In the genomic region with DNA sequence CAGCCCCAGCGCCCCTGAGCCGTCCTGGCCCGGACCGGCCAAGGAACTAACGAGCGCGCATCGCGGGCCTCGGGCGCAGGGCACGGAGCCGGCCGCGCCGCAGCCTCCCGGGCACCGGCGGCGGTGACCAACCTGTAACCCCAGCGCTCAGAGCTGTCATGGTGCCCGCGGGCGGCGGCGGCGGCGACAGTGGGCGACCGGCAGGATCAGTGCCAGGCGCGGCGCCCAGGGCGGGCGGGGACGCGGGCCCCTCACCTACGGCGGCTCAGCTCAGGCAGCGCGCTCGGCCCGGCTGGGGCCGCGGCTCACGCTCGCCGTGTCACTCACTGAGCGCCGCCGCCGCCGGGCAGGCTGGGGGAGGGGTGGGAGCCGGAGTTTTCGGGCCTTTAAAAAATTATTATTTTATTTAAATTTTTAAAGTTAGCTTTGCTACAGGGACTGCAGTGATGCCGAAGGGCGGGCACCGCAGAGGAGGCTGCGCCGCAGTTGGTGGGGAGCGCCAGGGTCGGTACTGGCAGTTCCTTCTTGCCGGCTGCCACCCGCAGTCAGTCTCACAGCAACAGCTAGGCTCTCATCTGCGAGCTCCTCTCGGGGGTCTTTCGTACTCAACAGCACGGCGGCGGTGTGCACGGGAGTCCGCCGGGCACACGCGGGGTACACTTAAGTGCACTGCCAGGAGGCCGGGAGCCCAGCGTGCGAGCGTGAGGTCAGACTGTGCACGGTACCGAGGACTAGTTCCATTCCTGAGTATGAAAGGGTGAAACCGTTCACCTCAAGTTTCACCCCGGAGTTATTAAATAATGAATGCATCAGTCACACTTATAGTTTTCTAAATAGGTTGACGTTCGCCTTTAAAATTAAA, we compare ENCODE assay signal across 8 cellular contexts. TPM values are rescaled to one million over a fixed set of nuclear protein-coding genes. Genes with fewer than 3 reads are reported as not detected.
DNase-seq lines count a peak whose midpoint lies in the region; ATAC-seq and TF ChIP-seq lines count a peak whose summit lies in the region.

A gene (minus strand): TSS at position 328 of the 862 bp plus-strand sequence. CDS start 17,382 bp downstream, outside the sequence.

- H3K4me3 ChIP-seq in BJ (ENCODE audit: low read depth, low read length) (peak within 1 kb of the TSS; percentile 56), HUES64 (ENCODE audit: low read length) (peak within 1 kb of the TSS; percentile 66), astrocyte of the spinal cord (ENCODE audit: low read depth, low read length) (peak within 1 kb of the TSS; percentile 62), smooth muscle cell (peak within 1 kb of the TSS; percentile 82)

- POLR2A ChIA-PET in BJ (lab: Charles Lee): no interaction called here

- no peak for DNase-seq in BJ (ENCODE audit: low read depth)
- peak; percentile 27 for DNase-seq in astrocyte of the spinal cord (ENCODE audit: low read depth, low spot score)
- DNase-seq in iPS-NIHi7 (ENCODE audit: extremely low spot score): peak; percentile 38
- DNase-seq in smooth muscle cell (lab: John Stamatoyannopoulos, UW; ENCODE audit: unreplicated experiment): peak; percentile 17
- DNase-seq in GDM1 (lab: John Stamatoyannopoulos, UW): no peak

- no peaks in the 10 kb centered on the region for H3K79me2 ChIP-seq in smooth muscle cell (ENCODE audit: low read depth)

- no peaks in the 10 kb centered on the region for H4K20me1 ChIP-seq in smooth muscle cell (ENCODE audit: low read depth)

- ATAC-seq in HG03095 (IDR thresholded peaks at IDR 0.05; ENCODE audit: unreplicated experiment): no peak
- ATAC-seq in GM21423 (IDR thresholded peaks at IDR 0.05; ENCODE audit: unreplicated experiment): no peak

- CTCF ChIA-PET in BJ (lab: Yijun Ruan, JAX): interaction anchor here (1.1 to 1.7 kb wide), 2 partner anchors 8 to 11 kb away, joined by 3 to 6 read pairs; no protein-coding TSS in a partner anchor

- H3F3A ChIP-seq in smooth muscle cell (ENCODE audit: low read depth): no peaks in the 10 kb centered on the region

- H3K27me3 ChIP-seq in BJ (ENCODE audit: control insufficient read depth, insufficient read depth, low read length): no peaks in the 10 kb centered on the region
- H3K27me3 ChIP-seq in HUES64 (ENCODE audit: insufficient read depth, low read length): peaks cover 42% of the 10 kb centered on the region
- H3K27me3 ChIP-seq in smooth muscle cell (ENCODE audit: low read depth): peaks cover 27% of the 10 kb centered on the region

- no peak within 1 kb of the TSS for H3K27ac ChIP-seq in HUES64 (ENCODE audit: low read depth, low read length)
- H3K27ac ChIP-seq in smooth muscle cell (ENCODE audit: low read depth): no peak within 1 kb of the TSS

- H2AFZ ChIP-seq in smooth muscle cell (ENCODE audit: low read depth): peak within 1 kb of the TSS; percentile 100

- TF ChIP-seq CTCF in BJ (IDR thresholded peaks at IDR 0.05; ENCODE audit: insufficient read depth, low read depth, low read length) (no peak), astrocyte of the spinal cord (IDR thresholded peaks at IDR 0.05; ENCODE audit: low read depth, low read length) (no peak), smooth muscle cell (IDR thresholded peaks at IDR 0.05; ENCODE audit: borderline replicate concordance, insufficient read depth, poor library complexity, severe bottlenecking) (no peak)

- peaks cover 2% of the 10 kb centered on the region; the same call in 1 of the 2 replicates for H3K4me1 ChIP-seq in HUES64 (ENCODE audit: insufficient read depth, low read length)
- H3K4me1 ChIP-seq in smooth muscle cell (ENCODE audit: low read depth): no peaks in the 10 kb centered on the region

- no peaks in the 10 kb centered on the region for H3K36me3 ChIP-seq in BJ (ENCODE audit: control insufficient read depth, insufficient read depth, low read length)
- no peaks in the 10 kb centered on the region for H3K36me3 ChIP-seq in HUES64 (ENCODE audit: insufficient read depth, low read length)
- no peaks in the 10 kb centered on the region for H3K36me3 ChIP-seq in smooth muscle cell (ENCODE audit: low read depth)

- no peaks in the 10 kb centered on the region for H3K9me3 ChIP-seq in HUES64 (ENCODE audit: insufficient read depth, low read depth, low read length)
- no peaks in the 10 kb centered on the region for H3K9me3 ChIP-seq in smooth muscle cell (replicated peaks; ENCODE audit: low read depth)

- WGBS in HUES64: 2% methylated on average over 81 of the region's 85 CpGs
- WGBS in smooth muscle cell (ENCODE audit: low lambda C conversion rate): 7% methylated on average over 53 of the region's 85 CpGs

- in situ Hi-C loops in astrocyte of the spinal cord (cut with HindIII; ENCODE audit: low sequenced_read_pairs): no loop called here

- H3K4me2 ChIP-seq in smooth muscle cell: peak within 1 kb of the TSS; percentile 99

- no peak within 1 kb of the TSS for H3K9ac ChIP-seq in HUES64 (ENCODE audit: low read depth, low read length)
- H3K9ac ChIP-seq in smooth muscle cell (ENCODE audit: low read depth): peak within 1 kb of the TSS; percentile 70

RNA-seq across cellular contexts. Expression of the gene that starts here (rescaled TPM):
- polyA plus RNA-seq in BJ (2011; rRNA removed) (2.9 and 3.7 TPM in 2 replicates), smooth muscle cell (3.2 and 4.1 TPM in 2 replicates)
- 4.4 and 4.7 TPM in 2 replicates for polyA minus RNA-seq in BJ (2011; rRNA and poly(A)+ RNA removed)
- polyA plus RNA-seq in HUES64 (2013, experiment 1 of 2): 0.15 TPM
- polyA plus RNA-seq in HUES64 (2013, experiment 2 of 2): 0.13 TPM
- 6.0 and 7.3 TPM in 2 replicates for total RNA-seq in smooth muscle cell

Comparison
In these comparisons a context has a peak if more than half of its experiments do, and no peak if none do; other contexts are left out.
1. DNase-seq: peak in astrocyte of the spinal cord (single experiment), iPS-NIHi7 (single experiment) and smooth muscle cell (single experiment); none in BJ (single experiment) and GDM1 (single experiment).
2. Peak in every context shown above with its lines, with median percentiles within 50 percentile points of each other: H3K4me3 ChIP-seq.